11 cellular contexts compared by ENCODE assay signal in genomic region chr1:26789612-26789865, GRCh38. TPM values are rescaled to one million over a fixed set of nuclear protein-coding genes. Genes with fewer than 3 reads are reported as not detected.
DNase-seq lines count a peak whose midpoint lies in the region; ATAC-seq, FAIRE-seq and TF ChIP-seq lines count a peak whose summit lies in the region.
"Had no signal": no experiment of that assay in that cellular context is flagged by ENCODE, and none has a peak within 500 bp of the region (broad histone marks: within the 10 kb centered on the region; RNA-seq: fewer than 3 reads in every experiment).

No MANE protein-coding gene starts in this region.

- peak overlapping the region; percentile 15 to 98 (median 95); a peak in 19 of 22 replicates for H3K9ac ChIP-seq in BLaER1 treated with 17β-estradiol and CSF1 and Interleukin-3, amounts not matched to agents 10 nM and 100 nM

- H3K9me3 Mint-ChIP-seq in HFFc6 (no peaks in the 10 kb centered on the region), nephron (no peaks in the 10 kb centered on the region)
- H3K9me3 Mint-ChIP-seq in activated naive CD8-positive, alpha-beta T cell treated with anti-CD3 and anti-CD28 coated beads, Interleukin-2, amount 10 ng/mL, durations not matched to agents 7 days and 5 days = no peaks in the 10 kb centered on the region

- peak overlapping the region in 8 of 11 experiments; percentile 1 to 99 (median 97); a peak in 14 of 22 replicates for H3K27ac ChIP-seq in BLaER1 treated with 17β-estradiol and CSF1 and Interleukin-3, amounts not matched to agents 10 nM and 100 nM
- peak overlapping the region in 1 of 3 donors; percentile 98 for H3K27ac ChIP-seq in thyroid gland

- peaks cover 0 to 12% (median 9%) of the 10 kb centered on the region in 11 experiments; a peak in 14 of 22 replicates for H3K36me3 ChIP-seq in BLaER1 treated with 17β-estradiol and CSF1 and Interleukin-3, amounts not matched to agents 10 nM and 100 nM
- peaks cover 0 to 5% of the 10 kb centered on the region in 2 donors for H3K36me3 ChIP-seq in thyroid gland
- H3K36me3 ChIP-seq: prostate gland had no signal

- H3K4me1 Mint-ChIP-seq in HFFc6 (ENCODE audit: low read depth) = peaks cover 55% of the 10 kb centered on the region
- H3K4me1 Mint-ChIP-seq in activated naive CD8-positive, alpha-beta T cell treated with anti-CD3 and anti-CD28 coated beads, Interleukin-2, amount 10 ng/mL, durations not matched to agents 7 days and 5 days = peaks cover 62% of the 10 kb centered on the region
- peaks cover 48% of the 10 kb centered on the region for H3K4me1 Mint-ChIP-seq in nephron

- TF ChIP-seq POLR2A in thyroid gland (IDR thresholded peaks at IDR 0.05) = no peak

- no peaks in the 10 kb centered on the region for H3K9me3 ChIP-seq in BLaER1 treated with 17β-estradiol and CSF1 and Interleukin-3, amounts not matched to agents 10 nM and 100 nM (replicated peaks in 1 of 11)
- H3K9me3 ChIP-seq in thyroid gland = no peaks in the 10 kb centered on the region
- H3K9me3 ChIP-seq: prostate gland, vagina had no signal

- WGBS in thyroid gland, 2 donors = 66 to 67% methylated on average over 3 of the region's 3 CpGs

- peak overlapping the region; percentile 91 to 100 (median 97) for H3K4me2 ChIP-seq in BLaER1 treated with 17β-estradiol and CSF1 and Interleukin-3, amounts not matched to agents 10 nM and 100 nM

- ATAC-seq in activated naive CD8-positive, alpha-beta T cell treated with anti-CD3 and anti-CD28 coated beads, Interleukin-2, amount 10 ng/mL, durations not matched to agents 7 days and 5 days (ENCODE audit: low read depth) = no peak
- no peak for ATAC-seq in HG02678 (IDR thresholded peaks at IDR 0.05; ENCODE audit: unreplicated experiment)

- TF ChIP-seq CTCF in HFFc6 (IDR thresholded peaks at IDR 0.05) (no peak), nephron (IDR thresholded peaks at IDR 0.05; ENCODE audit: unreplicated experiment in 3 of 3) (no peak), thyroid gland (IDR thresholded peaks at IDR 0.05) (no peak)

- no peak for FAIRE-seq in frontal cortex (lab: Jason Lieb, UNC)
- FAIRE-seq: colon had no signal

- H3K4me3 ChIP-seq in BLaER1 treated with 17β-estradiol and CSF1 and Interleukin-3, amounts not matched to agents 10 nM and 100 nM = 0 out of 20 replicates have a peak overlapping the region, but pooled peaks of 1 of the 10 experiments have one; percentile 81
- no peak overlapping the region for H3K4me3 ChIP-seq in thyroid gland (replicated peaks in 1 of 3)

- H3K4me3 Mint-ChIP-seq in HFFc6 (no peak overlapping the region), nephron (peak overlapping the region in 2 of 3 experiments; percentile 98 to 99)
- peak overlapping the region; percentile 99 for H3K4me3 Mint-ChIP-seq in activated naive CD8-positive, alpha-beta T cell treated with anti-CD3 and anti-CD28 coated beads, Interleukin-2, amount 10 ng/mL, durations not matched to agents 7 days and 5 days

- DNase-seq in HFFc6 = no peak
- no peak for DNase-seq in activated naive CD8-positive, alpha-beta T cell treated with anti-CD3 and anti-CD28 coated beads, Interleukin-2, amount 10 ng/mL, durations not matched to agents 7 days and 5 days
- DNase-seq in NCI-H2107 (lab: John Stamatoyannopoulos, UW) = no peak
- DNase-seq in thyroid gland = no peak
- no peak for DNase-seq in frontal cortex (ENCODE audit: low spot score in 2 of 2)

- intact Hi-C loops in thyroid gland (cut with DNase I) = loop anchor here (5.0 kb wide), 1 partner anchor 92 kb away; the partner anchor contains the start of gene ARID1A

- peaks cover 66 to 75% (median 73%) of the 10 kb centered on the region in 10 experiments for H3K4me1 ChIP-seq in BLaER1 treated with 17β-estradiol and CSF1 and Interleukin-3, amounts not matched to agents 10 nM and 100 nM
- H3K4me1 ChIP-seq in thyroid gland = peaks cover 12 to 25% of the 10 kb centered on the region in 2 donors

- H3K36me3 Mint-ChIP-seq in HFFc6 (ENCODE audit: low read depth) (peaks cover 7% of the 10 kb centered on the region; the same call in 1 of the 2 replicates), nephron (ENCODE audit: low read depth) (peaks cover 2% of the 10 kb centered on the region)
- peaks cover 23% of the 10 kb centered on the region for H3K36me3 Mint-ChIP-seq in activated naive CD8-positive, alpha-beta T cell treated with anti-CD3 and anti-CD28 coated beads, Interleukin-2, amount 10 ng/mL, durations not matched to agents 7 days and 5 days

- H3K27me3 ChIP-seq in BLaER1 treated with 17β-estradiol and CSF1 and Interleukin-3, amounts not matched to agents 10 nM and 100 nM = no peaks in the 10 kb centered on the region
- no peaks in the 10 kb centered on the region for H3K27me3 ChIP-seq in thyroid gland
- H3K27me3 ChIP-seq: vagina had no signal

- H3K27ac Mint-ChIP-seq in HFFc6 = peak overlapping the region; percentile 100
- peak overlapping the region; percentile 100 for H3K27ac Mint-ChIP-seq in activated naive CD8-positive, alpha-beta T cell treated with anti-CD3 and anti-CD28 coated beads, Interleukin-2, amount 10 ng/mL, durations not matched to agents 7 days and 5 days
- H3K27ac Mint-ChIP-seq in nephron = peak overlapping the region; percentile 98 to 100 (median 100)

- H3K27me3 Mint-ChIP-seq in HFFc6 (ENCODE audit: insufficient read depth) = peaks cover 11% of the 10 kb centered on the region
- no peaks in the 10 kb centered on the region for H3K27me3 Mint-ChIP-seq in activated naive CD8-positive, alpha-beta T cell treated with anti-CD3 and anti-CD28 coated beads, Interleukin-2, amount 10 ng/mL, durations not matched to agents 7 days and 5 days
- peaks cover 7% of the 10 kb centered on the region for H3K27me3 Mint-ChIP-seq in nephron (ENCODE audit: low read depth)

- H4K20me1 ChIP-seq in BLaER1 treated with 17β-estradiol and CSF1 and Interleukin-3, amounts not matched to agents 10 nM and 100 nM = no peaks in the 10 kb centered on the region

- POLR2A ChIA-PET in activated naive CD8-positive, alpha-beta T cell treated with anti-CD3 and anti-CD28 coated beads, Interleukin-2, amount 10 ng/mL, durations not matched to agents 7 days and 5 days (lab: Charles Lee) = interaction anchor here (0.6 to 9.3 kb wide), 16 partner anchors 8 to 686 kb away, joined by 3 to 357 read pairs (median 15); partner anchors contain the start of genes ARID1A and HMGN2

RNA-seq across cellular contexts. Expression of gene PIGV, which starts 1.8 kb away (rescaled TPM):
- total RNA-seq in HFFc6 (2021; fragmentation: NEBNext Ultra II Directional; extraction: Animal tissue kit (Norgen Biotek cat#: 25700)) = 10 to 100 TPM; 11.5 to 16.4 (median 13.6) TPM
- total RNA-seq in activated naive CD8-positive, alpha-beta T cell treated with anti-CD3 and anti-CD28 coated beads, Interleukin-2, amount 10 ng/mL, durations not matched to agents 7 days and 5 days = 10 to 100 TPM; 21.5 TPM
- total RNA-seq in thyroid gland = 10 to 100 TPM; 20.5 to 39.4 (median 27.8) TPM
- total RNA-seq in frontal cortex = 4.5 TPM

RNA-seq across cellular contexts. Expression of gene ZDHHC18, which starts 36.9 kb away (rescaled TPM):
- total RNA-seq in HFFc6 (2021; fragmentation: NEBNext Ultra II Directional; extraction: Animal tissue kit (Norgen Biotek cat#: 25700)) = 10 to 100 TPM; 19.2 to 31.6 (median 23.8) TPM
- 10 to 100 TPM; 52.9 TPM for total RNA-seq in activated naive CD8-positive, alpha-beta T cell treated with anti-CD3 and anti-CD28 coated beads, Interleukin-2, amount 10 ng/mL, durations not matched to agents 7 days and 5 days
- 10 to 100 TPM; 11.4 to 33.1 (median 21.4) TPM for total RNA-seq in thyroid gland
- 5.7 TPM for total RNA-seq in frontal cortex
